Comparison of ENCODE assay signal across 13 cellular contexts in the genomic region with DNA sequence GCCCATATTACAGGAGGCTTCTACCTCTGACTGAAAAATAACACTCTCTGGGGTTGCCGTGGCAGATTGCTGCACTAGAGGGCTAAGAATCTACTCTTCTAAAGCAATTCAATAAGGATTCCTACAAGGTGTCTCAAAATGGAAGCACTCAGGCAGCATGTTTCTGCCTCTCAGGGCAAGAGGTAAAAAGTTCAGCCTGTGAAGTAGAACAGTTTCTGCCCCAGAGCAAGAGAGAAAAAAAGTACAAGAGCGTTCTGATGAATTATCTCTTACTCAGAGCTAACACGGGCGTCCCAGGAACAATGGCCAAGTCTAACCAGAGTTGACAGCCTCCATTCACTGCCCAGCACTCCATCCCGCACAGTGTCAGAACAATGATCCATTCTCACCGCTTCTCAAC.
DNase-seq lines count a peak whose midpoint lies in the region; FAIRE-seq and TF ChIP-seq lines count a peak whose summit lies in the region.
"Had no signal": no experiment of that assay in that cellular context is flagged by ENCODE, and none has a peak within 500 bp of the region (broad histone marks: within the 10 kb centered on the region; RNA-seq: fewer than 3 reads in every experiment).

No MANE protein-coding gene starts in this region.

- H3K9me3 ChIP-seq in KOPT-K1 (ENCODE audit: insufficient read depth, low read length, poor library complexity, severe bottlenecking) (no peaks in the 10 kb centered on the region), smooth muscle cell (replicated peaks; ENCODE audit: low read depth) (no peaks in the 10 kb centered on the region)
- H3K9me3 ChIP-seq: Caco-2 had no signal

- H3K27me3 ChIP-seq in bronchial epithelial cell (ENCODE audit: control insufficient read depth, insufficient read depth, low read length), result no peaks in the 10 kb centered on the region
- H3K27me3 ChIP-seq in smooth muscle cell (ENCODE audit: low read depth), result no peaks in the 10 kb centered on the region

- DNase-seq in bronchial epithelial cell (ENCODE audit: low read depth), result peak; percentile 82
- DNase-seq in iris pigment epithelial cell (ENCODE audit: low read depth), result peak; percentile 56
- DNase-seq in smooth muscle cell (lab: John Stamatoyannopoulos, UW; ENCODE audit: unreplicated experiment), result no peak
- no peak for DNase-seq in GOT3 (lab: John Stamatoyannopoulos, UW)
- DNase-seq in activated T-helper 2 cell treated with anti-CD3 and anti-CD28 coated beads, Interferon-gamma antibody, Interleukin-2, Interleukin-4, amounts not matched to agents 10 μg/mL and 5 μg/mL and 100 μg/mL, durations not matched to agents 14 hours and 24 hours and 36 hours (ENCODE audit: low spot score), result no peak
- DNase-seq in stimulated activated CD4-positive, alpha-beta T cell treated with anti-CD3 and anti-CD28 coated beads, Interleukin-1b, Interleukin-23, amount 100 ng/mL, for 48 hours, result no peak
- DNase-seq in activated T-cell treated with anti-CD3 and anti-CD28 coated beads for 4 hours, result no peak
- DNase-seq: activated CD8-positive, alpha-beta memory T cell treated with anti-CD3 and anti-CD28 coated beads for 24 hours; Caco-2; NCI-H1105; stimulated activated naive CD8-positive, alpha-beta T cell treated with anti-CD3 and anti-CD28 coated beads, Interleukin-15, Interleukin-2, amounts not matched to agents 100 U/mL and 50 U/mL, for 24 hours had no signal

- no peak overlapping the region for H3K4me3 Mint-ChIP-seq in activated T-helper 2 cell treated with anti-CD3 and anti-CD28 coated beads, Interferon-gamma antibody, Interleukin-2, Interleukin-4, amounts not matched to agents 10 μg/mL and 5 μg/mL and 100 μg/mL, durations not matched to agents 14 hours and 24 hours and 36 hours (ENCODE audit: low read depth)
- H3K4me3 Mint-ChIP-seq: memory B cell had no signal

- H3K27ac ChIP-seq in KOPT-K1 (ENCODE audit: low read depth, low read length, poor library complexity, severe bottlenecking), result peak overlapping the region; percentile 100
- H3K27ac ChIP-seq in smooth muscle cell (ENCODE audit: low read depth), result no peak overlapping the region

- no peak for FAIRE-seq in bronchial epithelial cell (lab: Jason Lieb, UNC)

- H3K9ac ChIP-seq in smooth muscle cell (ENCODE audit: low read depth), result no peak overlapping the region

- no peak overlapping the region for H3K4me3 ChIP-seq in bronchial epithelial cell (ENCODE audit: low read depth, low read length)
- H3K4me3 ChIP-seq in smooth muscle cell, result no peak overlapping the region

- H3K27ac Mint-ChIP-seq in activated T-helper 2 cell treated with anti-CD3 and anti-CD28 coated beads, Interferon-gamma antibody, Interleukin-2, Interleukin-4, amounts not matched to agents 10 μg/mL and 5 μg/mL and 100 μg/mL, durations not matched to agents 14 hours and 24 hours and 36 hours, result no peak overlapping the region
- H3K27ac Mint-ChIP-seq: memory B cell had no signal

- no peak for TF ChIP-seq CTCF in bronchial epithelial cell (IDR thresholded peaks at IDR 0.05; ENCODE audit: insufficient read depth, low read length, severe bottlenecking)
- no peak for TF ChIP-seq CTCF in smooth muscle cell (IDR thresholded peaks at IDR 0.05; ENCODE audit: borderline replicate concordance, insufficient read depth, poor library complexity, severe bottlenecking)

- peaks cover 19% of the 10 kb centered on the region for H3K4me1 Mint-ChIP-seq in activated T-helper 2 cell treated with anti-CD3 and anti-CD28 coated beads, Interferon-gamma antibody, Interleukin-2, Interleukin-4, amounts not matched to agents 10 μg/mL and 5 μg/mL and 100 μg/mL, durations not matched to agents 14 hours and 24 hours and 36 hours (ENCODE audit: low read depth)

- peak overlapping the region; percentile 54 for H2AFZ ChIP-seq in smooth muscle cell (ENCODE audit: low read depth)

- H3K27me3 Mint-ChIP-seq in activated T-helper 2 cell treated with anti-CD3 and anti-CD28 coated beads, Interferon-gamma antibody, Interleukin-2, Interleukin-4, amounts not matched to agents 10 μg/mL and 5 μg/mL and 100 μg/mL, durations not matched to agents 14 hours and 24 hours and 36 hours (ENCODE audit: low read depth), result peaks cover 20% of the 10 kb centered on the region
- H3K27me3 Mint-ChIP-seq: memory B cell had no signal

- 65% methylated on average over 6 of the region's 6 CpGs for WGBS in smooth muscle cell (ENCODE audit: low lambda C conversion rate)

- no peak overlapping the region for H3K4me2 ChIP-seq in smooth muscle cell

- intact Hi-C loops in activated T-helper 2 cell treated with anti-CD3 and anti-CD28 coated beads, Interferon-gamma antibody, Interleukin-2, Interleukin-4, amounts not matched to agents 10 μg/mL and 5 μg/mL and 100 μg/mL, durations not matched to agents 14 hours and 24 hours and 36 hours (cut with micrococcal nuclease), result loop anchor here (2.0 kb wide), 2 partner anchors 32 to 42 kb away; no protein-coding TSS in a partner anchor

- no peaks in the 10 kb centered on the region for H3K9me3 Mint-ChIP-seq in activated T-helper 2 cell treated with anti-CD3 and anti-CD28 coated beads, Interferon-gamma antibody, Interleukin-2, Interleukin-4, amounts not matched to agents 10 μg/mL and 5 μg/mL and 100 μg/mL, durations not matched to agents 14 hours and 24 hours and 36 hours
- H3K9me3 Mint-ChIP-seq: memory B cell had no signal

- no peaks in the 10 kb centered on the region for H3K36me3 Mint-ChIP-seq in activated T-helper 2 cell treated with anti-CD3 and anti-CD28 coated beads, Interferon-gamma antibody, Interleukin-2, Interleukin-4, amounts not matched to agents 10 μg/mL and 5 μg/mL and 100 μg/mL, durations not matched to agents 14 hours and 24 hours and 36 hours (ENCODE audit: low read depth)

- H3K36me3 ChIP-seq in KOPT-K1 (ENCODE audit: insufficient read depth, low read length), result peaks cover 14% of the 10 kb centered on the region
- no peaks in the 10 kb centered on the region for H3K36me3 ChIP-seq in bronchial epithelial cell (ENCODE audit: control insufficient read depth, insufficient read depth, low read length)
- H3K36me3 ChIP-seq in smooth muscle cell (ENCODE audit: low read depth), result no peaks in the 10 kb centered on the region

- H4K20me1 ChIP-seq in smooth muscle cell (ENCODE audit: low read depth), result no peaks in the 10 kb centered on the region

- H3K79me2 ChIP-seq in smooth muscle cell (ENCODE audit: low read depth), result no peaks in the 10 kb centered on the region

- no peaks in the 10 kb centered on the region for H3K4me1 ChIP-seq in smooth muscle cell (ENCODE audit: low read depth)

- no peaks in the 10 kb centered on the region for H3F3A ChIP-seq in smooth muscle cell (ENCODE audit: low read depth)

Comparison
In these comparisons a context has a peak if more than half of its experiments do, and no peak if none do; other contexts are left out.
1. DNase-seq: peak in bronchial epithelial cell (single experiment) and iris pigment epithelial cell (single experiment); none in smooth muscle cell (single experiment), GOT3 (single experiment), activated T-helper 2 cell treated with anti-CD3 and anti-CD28 coated beads, Interferon-gamma antibody, Interleukin-2, Interleukin-4, amounts not matched to agents 10 μg/mL and 5 μg/mL and 100 μg/mL, durations not matched to agents 14 hours and 24 hours and 36 hours (single experiment), stimulated activated CD4-positive, alpha-beta T cell treated with anti-CD3 and anti-CD28 coated beads, Interleukin-1b, Interleukin-23, amount 100 ng/mL, for 48 hours (single experiment) and activated T-cell treated with anti-CD3 and anti-CD28 coated beads for 4 hours (single experiment).